In genomic region chr21:17611414-17612022, GRCh38 we compare ENCODE assay signal across 8 cellular contexts. TPM values are rescaled to one million over a fixed set of nuclear protein-coding genes. Genes with fewer than 3 reads are reported as not detected.
A peak's percentile ranks its signal among the peaks of the same experiment; 100 is the strongest.
DNase-seq lines count a peak whose midpoint lies in the region; ATAC-seq and TF ChIP-seq lines count a peak whose summit lies in the region.

No MANE protein-coding gene starts in this region.

- no peak for TF ChIP-seq CTCF in foreskin fibroblast (IDR thresholded peaks at IDR 0.05; ENCODE audit: low read depth, low read length)
- peak; percentile 19 for TF ChIP-seq CTCF in neural crest cell (conservative IDR thresholded peaks at IDR 0.05)

- no peaks in the 10 kb centered on the region for H3K27me3 Mint-ChIP-seq in neural crest cell (ENCODE audit: low read depth)
- no peaks in the 10 kb centered on the region for H3K27me3 Mint-ChIP-seq in stimulated activated naive CD8-positive, alpha-beta T cell treated with anti-CD3 and anti-CD28 coated beads, Interleukin-15, amount 100 ng/mL, for 72 hours

- peak overlapping the region; percentile 88 for H3K4me3 Mint-ChIP-seq in neural crest cell
- H3K4me3 Mint-ChIP-seq in stimulated activated naive CD8-positive, alpha-beta T cell treated with anti-CD3 and anti-CD28 coated beads, Interleukin-15, amount 100 ng/mL, for 72 hours: peak overlapping the region; percentile 84 to 89

- H3K4me1 ChIP-seq in HUES48 (ENCODE audit: control insufficient read depth, insufficient read depth, low read length): peaks cover 11% of the 10 kb centered on the region

- H3K9me3 Mint-ChIP-seq in neural crest cell: no peaks in the 10 kb centered on the region
- H3K9me3 Mint-ChIP-seq in stimulated activated naive CD8-positive, alpha-beta T cell treated with anti-CD3 and anti-CD28 coated beads, Interleukin-15, amount 100 ng/mL, for 72 hours: no peaks in the 10 kb centered on the region

- H3K36me3 Mint-ChIP-seq in neural crest cell (ENCODE audit: low read depth): peaks cover 13% of the 10 kb centered on the region

- H3K9ac ChIP-seq in HUES48 (ENCODE audit: low read depth, low read length): peak overlapping the region; percentile 72

- no peaks in the 10 kb centered on the region for H3K9me3 ChIP-seq in HUES48 (ENCODE audit: control insufficient read depth, insufficient read depth, low read length)

- peaks cover 26% of the 10 kb centered on the region for H3K4me1 Mint-ChIP-seq in neural crest cell
- H3K4me1 Mint-ChIP-seq in stimulated activated naive CD8-positive, alpha-beta T cell treated with anti-CD3 and anti-CD28 coated beads, Interleukin-15, amount 100 ng/mL, for 72 hours: peaks cover 22% of the 10 kb centered on the region

- DNase-seq in DMS153 treated with DMSO at 0.1 percent for 48 hours (lab: John Stamatoyannopoulos, UW; ENCODE audit: unreplicated experiment) (peak; percentile 36), RPMI7951 (ENCODE audit: low read depth) (peak; percentile 86), foreskin fibroblast (peak; percentile 89 to 95), neural crest cell (ENCODE audit: low read depth, low spot score) (peak; percentile 54)
- peak; percentile 60 for DNase-seq in activated effector memory CD4-positive, alpha-beta T cell treated with Interleukin-2 at 50 U/mL for 16 hours
- peak; percentile 75 to 82 for DNase-seq in stimulated activated naive CD8-positive, alpha-beta T cell treated with anti-CD3 and anti-CD28 coated beads, Interleukin-15, amount 100 ng/mL, for 72 hours

- H3K27me3 ChIP-seq in HUES48 (ENCODE audit: control insufficient read depth, insufficient read depth, low read length): peaks cover 6% of the 10 kb centered on the region

- H3K27ac ChIP-seq in HUES48 (ENCODE audit: low read depth, low read length): peak overlapping the region; percentile 53

- ATAC-seq in GM21447 (IDR thresholded peaks at IDR 0.05; ENCODE audit: unreplicated experiment): peak; percentile 58
- peak; percentile 75 for ATAC-seq in stimulated activated naive CD8-positive, alpha-beta T cell treated with anti-CD3 and anti-CD28 coated beads, Interleukin-15, amount 100 ng/mL, for 72 hours

- peak overlapping the region; percentile 98 for H3K27ac Mint-ChIP-seq in neural crest cell (ENCODE audit: unreplicated experiment)
- H3K27ac Mint-ChIP-seq in stimulated activated naive CD8-positive, alpha-beta T cell treated with anti-CD3 and anti-CD28 coated beads, Interleukin-15, amount 100 ng/mL, for 72 hours: peak overlapping the region; percentile 92 to 98

- H3K36me3 ChIP-seq in HUES48 (ENCODE audit: control insufficient read depth, insufficient read depth, low read length): peaks cover 23% of the 10 kb centered on the region

- H3K4me3 ChIP-seq in HUES48 (ENCODE audit: low read depth, low read length): peak overlapping the region; percentile 70
- peak overlapping the region; percentile 80 to 81 for H3K4me3 ChIP-seq in foreskin fibroblast (ENCODE audit: low read depth in 1 of 2, low read length in 2 of 2)

RNA-seq across cellular contexts. Expression of gene BTG3, which starts 1.2 kb away (rescaled TPM):
- 67.3 and 80.5 TPM in 2 replicates for total RNA-seq in RPMI7951 (2014; rRNA removed; shearing (Covaris generic))
- 35.9 and 39.4 TPM in 2 replicates for total RNA-seq in neural crest cell

Comparison
In these comparisons a context has a peak if more than half of its experiments do, and no peak if none do; other contexts are left out.
1. Peak in every context shown above with its lines: DNase-seq, ATAC-seq, H3K4me3 ChIP-seq and H3K27ac ChIP-seq.
2. DNase-seq: peak in every context shown above with its lines; median percentile 92 in foreskin fibroblast; 86 in RPMI7951; 78 in stimulated activated naive CD8-positive, alpha-beta T cell treated with anti-CD3 and anti-CD28 coated beads, Interleukin-15, amount 100 ng/mL, for 72 hours; 60 in activated effector memory CD4-positive, alpha-beta T cell treated with Interleukin-2 at 50 U/mL for 16 hours; 54 in neural crest cell; 36 in DMS153 treated with DMSO at 0.1 percent for 48 hours.